Comparison of ENCODE assay signal across 21 cellular contexts in genomic region chr14:69910871-69911270, GRCh38. TPM values are rescaled to one million over a fixed set of nuclear protein-coding genes. Genes with fewer than 3 reads are reported as not detected.
"Had no signal": no experiment of that assay in that cellular context is flagged by ENCODE, and none has a peak within 500 bp of the region (broad histone marks: within the 10 kb centered on the region; RNA-seq: fewer than 3 reads in every experiment).

No MANE protein-coding gene starts in this region.

- H3K4me1 ChIP-seq: foreskin keratinocyte, heart left ventricle, lower lobe of right lung, pancreas, tibial nerve had no signal

- DNase-seq: activated B cell treated with CpG ODN at 0.5 μM for 24 hours; activated CD4-positive, alpha-beta T cell treated with anti-CD3 and anti-CD28 coated beads for 48 hours; activated CD8-positive, alpha-beta memory T cell treated with anti-CD3 and anti-CD28 coated beads, Interleukin-2, amount 50 U/mL, for 4 hours; activated CD8-positive, alpha-beta T cell treated with anti-CD3 and anti-CD28 coated beads for 36 hours; activated effector memory CD4-positive, alpha-beta T cell treated with anti-CD3 and anti-CD28 coated beads, Interleukin-2, amount 50 U/mL, for 16 hours; activated T-cell treated with anti-CD3 and anti-CD28 coated beads, Interleukin-2, amount 50 U/mL, for 48 hours; central memory CD4-positive, alpha-beta T cell; effector memory CD4-positive, alpha-beta T cell; foreskin keratinocyte; heart left ventricle; left colon; lower lobe of right lung; pancreas; retina; stimulated activated CD4-positive, alpha-beta T cell treated with anti-CD3 and anti-CD28 coated beads, Interleukin-12 subunit alpha, Interleukin-12 subunit beta, amount 100 ng/mL, for 4 hours; stimulated activated CD4-positive, alpha-beta T cell treated with anti-CD3 and anti-CD28 coated beads, Interleukin-2, amount 100 ng/mL, for 24 hours; T-helper 2 cell had no signal

- H3K9me3 ChIP-seq: lower lobe of right lung, pancreas had no signal

- H3K9me3 Mint-ChIP-seq: activated B cell treated with CpG ODN at 0.5 μM for 24 hours; activated CD8-positive, alpha-beta T cell treated with anti-CD3 and anti-CD28 coated beads for 36 hours; activated naive CD4-positive, alpha-beta T cell treated with anti-CD3 and anti-CD28 coated beads, Interleukin-2, amount 50 U/mL, for 72 hours; stimulated activated effector memory CD8-positive, alpha-beta T cell treated with anti-CD3 and anti-CD28 coated beads, Interleukin-12 subunit alpha, Interleukin-12 subunit beta, amount 100 ng/mL, for 72 hours had no signal

- H3K27ac Mint-ChIP-seq: activated B cell treated with CpG ODN at 0.5 μM for 24 hours; activated CD8-positive, alpha-beta T cell treated with anti-CD3 and anti-CD28 coated beads for 36 hours; activated naive CD4-positive, alpha-beta T cell treated with anti-CD3 and anti-CD28 coated beads, Interleukin-2, amount 50 U/mL, for 72 hours; neural progenitor cell; stimulated activated effector memory CD8-positive, alpha-beta T cell treated with anti-CD3 and anti-CD28 coated beads, Interleukin-12 subunit alpha, Interleukin-12 subunit beta, amount 100 ng/mL, for 72 hours had no signal

- ATAC-seq: activated CD8-positive, alpha-beta T cell treated with anti-CD3 and anti-CD28 coated beads for 36 hours; activated naive CD4-positive, alpha-beta T cell treated with anti-CD3 and anti-CD28 coated beads, Interleukin-2, amount 50 U/mL, for 72 hours; foreskin keratinocyte; heart left ventricle; left colon; lower lobe of right lung; pancreas; stimulated activated effector memory CD8-positive, alpha-beta T cell treated with anti-CD3 and anti-CD28 coated beads, Interleukin-12 subunit alpha, Interleukin-12 subunit beta, amount 100 ng/mL, for 72 hours had no signal

- H3K27me3 ChIP-seq: foreskin keratinocyte, neural progenitor cell, pancreas, tibial nerve had no signal

- H3K4me3 Mint-ChIP-seq: activated B cell treated with CpG ODN at 0.5 μM for 24 hours; activated CD8-positive, alpha-beta T cell treated with anti-CD3 and anti-CD28 coated beads for 36 hours; neural progenitor cell; stimulated activated effector memory CD8-positive, alpha-beta T cell treated with anti-CD3 and anti-CD28 coated beads, Interleukin-12 subunit alpha, Interleukin-12 subunit beta, amount 100 ng/mL, for 72 hours had no signal

- H3K27ac ChIP-seq: foreskin keratinocyte, heart left ventricle, lower lobe of right lung, neural progenitor cell, pancreas, tibial nerve had no signal

- H3K36me3 Mint-ChIP-seq: activated naive CD4-positive, alpha-beta T cell treated with anti-CD3 and anti-CD28 coated beads, Interleukin-2, amount 50 U/mL, for 72 hours; stimulated activated effector memory CD8-positive, alpha-beta T cell treated with anti-CD3 and anti-CD28 coated beads, Interleukin-12 subunit alpha, Interleukin-12 subunit beta, amount 100 ng/mL, for 72 hours had no signal

- H3K36me3 ChIP-seq: heart left ventricle, lower lobe of right lung, neural progenitor cell, pancreas, tibial nerve had no signal

- H3K4me3 ChIP-seq: heart left ventricle, lower lobe of right lung, neural progenitor cell, pancreas, tibial nerve had no signal

- H3K4me1 Mint-ChIP-seq: activated B cell treated with CpG ODN at 0.5 μM for 24 hours; stimulated activated effector memory CD8-positive, alpha-beta T cell treated with anti-CD3 and anti-CD28 coated beads, Interleukin-12 subunit alpha, Interleukin-12 subunit beta, amount 100 ng/mL, for 72 hours had no signal

RNA-seq across cellular contexts. Expression of gene SMOC1, which starts 31.7 kb away (rescaled TPM):
- total RNA-seq: activated B cell treated with CpG ODN at 0.5 μM for 24 hours; activated CD8-positive, alpha-beta T cell treated with anti-CD3 and anti-CD28 coated beads for 36 hours; activated naive CD4-positive, alpha-beta T cell treated with anti-CD3 and anti-CD28 coated beads, Interleukin-2, amount 50 U/mL, for 72 hours had no signal
